ENCODE assay signal across 22 cellular contexts in the genomic region with DNA sequence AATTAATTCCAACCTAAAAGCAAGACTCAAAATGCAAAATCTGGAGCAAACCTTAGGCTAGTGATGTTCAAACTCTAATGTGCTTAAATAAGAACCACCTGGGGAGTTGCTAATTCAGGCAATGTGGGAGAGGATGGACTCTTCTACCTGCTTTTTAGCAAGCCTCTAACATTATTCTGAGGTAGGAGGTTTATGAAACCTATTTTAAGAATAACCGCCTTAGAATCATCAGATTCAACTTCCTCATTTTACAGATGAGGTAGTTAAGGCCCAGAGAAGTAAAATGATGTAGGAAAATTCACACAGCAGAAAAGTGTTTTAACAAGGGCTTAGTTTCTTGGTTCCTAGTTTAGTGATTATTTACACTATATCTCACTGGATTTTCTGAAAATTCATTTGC. TPM values are rescaled to one million over a fixed set of nuclear protein-coding genes. Genes with fewer than 3 reads are reported as not detected.
DNase-seq lines count a peak whose midpoint lies in the region; ATAC-seq and TF ChIP-seq lines count a peak whose summit lies in the region.
"Had no signal": no experiment of that assay in that cellular context is flagged by ENCODE, and none has a peak within 500 bp of the region (broad histone marks: within the 10 kb centered on the region; RNA-seq: fewer than 3 reads in every experiment).

No MANE protein-coding gene starts in this region.

- WGBS in transverse colon (ENCODE audit: low coverage in 1 of 2), 2 donors: 80% methylated on average over 1 of the region's 1 CpG

- ATAC-seq in GM21381 (IDR thresholded peaks at IDR 0.05; ENCODE audit: unreplicated experiment): peak; percentile 53
- peak; percentile 55 for ATAC-seq in HG03045 (IDR thresholded peaks at IDR 0.05; ENCODE audit: unreplicated experiment)
- ATAC-seq in activated CD4-positive, CD25-positive, alpha-beta regulatory T cell treated with anti-CD3 and anti-CD28 coated beads, Interleukin-2, amount 50 U/mL, for 24 hours: no peak

- in situ Hi-C loops in transverse colon (cut with MboI; ENCODE audit: low pct_ligation_motif_present in 1 of 4, low pct_unique_long_range_greater_than_20kb in 1 of 4, low sequenced_read_pairs in 3 of 4): no loop called here

- H3K9me3 ChIP-seq in transverse colon: no peaks in the 10 kb centered on the region
- H3K9me3 ChIP-seq: left ventricle myocardium inferior, upper lobe of left lung had no signal

- intact Hi-C loops in transverse colon (cut with DNase I; ENCODE audit: low total_unique reads): no loop called here
- intact Hi-C loops in head of caudate nucleus (cut with DNase I): no loop called here

- no peak for TF ChIP-seq EP300 in transverse colon (IDR thresholded peaks at IDR 0.05; ENCODE audit: low read depth)

- H3K4me3 ChIP-seq in transverse colon: no peak overlapping the region
- H3K4me3 ChIP-seq: left ventricle myocardium inferior, upper lobe of left lung had no signal

- DNase-seq in GM10266 (ENCODE audit: extremely low spot score) (peak; percentile 17), NOMO-1 treated with DMSO at 0.1 percent for 48 hours (lab: John Stamatoyannopoulos, UW; ENCODE audit: unreplicated experiment) (peak; percentile 24), erythroblast (lab: John Stamatoyannopoulos, UW) (no peak), transverse colon (no peak), head of caudate nucleus (no peak)
- DNase-seq: activated CD4-positive, CD25-positive, alpha-beta regulatory T cell; activated gamma-delta T cell; anterior cingulate cortex; CD4-positive, alpha-beta memory T cell; IMR-90; left ventricle myocardium inferior; NCI-H1105; NCI-H2171 treated with DMSO at 0.1 percent for 48 hours; Right ventricle myocardium superior; small intestine; stimulated activated naive CD4-positive, alpha-beta T cell treated with Interleukin-2 at 50 U/mL for 16 hours; T-helper 2 cell; upper lobe of left lung had no signal

- TF ChIP-seq CTCF in GM10266 (IDR thresholded peaks at IDR 0.05; ENCODE audit: control insufficient read depth, insufficient read depth, low read depth, missing control alignments): no peak
- no peak for TF ChIP-seq CTCF in transverse colon (IDR thresholded peaks at IDR 0.05)

- TF ChIP-seq POLR2A in erythroblast (IDR thresholded peaks at IDR 0.05; ENCODE audit: low read length) (no peak), transverse colon (IDR thresholded peaks at IDR 0.05) (no peak)

- no peaks in the 10 kb centered on the region for H3K27me3 ChIP-seq in transverse colon
- H3K27me3 ChIP-seq: upper lobe of left lung had no signal

- H3K36me3 ChIP-seq in transverse colon: no peaks in the 10 kb centered on the region
- H3K36me3 ChIP-seq: left ventricle myocardium inferior, upper lobe of left lung had no signal

- H3K27ac ChIP-seq in transverse colon: no peak overlapping the region
- H3K27ac ChIP-seq: left ventricle myocardium inferior, parathyroid adenoma, upper lobe of left lung had no signal

- no peaks in the 10 kb centered on the region for H3K4me1 ChIP-seq in transverse colon
- H3K4me1 ChIP-seq: left ventricle myocardium inferior, parathyroid adenoma, upper lobe of left lung had no signal

RNA-seq across cellular contexts. Expression of gene NTNG1, which starts 8.6 kb away (rescaled TPM):
- total RNA-seq in transverse colon: 1 to 10 TPM in 3 of 4 donors, not detected in 1; 1.8 to 6.4 (median 3.5) TPM
- total RNA-seq: CD4-positive, alpha-beta memory T cell had no signal

Comparison
In these comparisons a context has a peak if more than half of its experiments do, and no peak if none do; other contexts are left out.
1. DNase-seq: peak in GM10266 (single experiment) and NOMO-1 treated with DMSO at 0.1 percent for 48 hours (single experiment); none in erythroblast (0 of 2), transverse colon (single experiment) and head of caudate nucleus (0 of 42).
2. ATAC-seq: peak in GM21381 (single experiment) and HG03045 (single experiment); none in activated CD4-positive, CD25-positive, alpha-beta regulatory T cell treated with anti-CD3 and anti-CD28 coated beads, Interleukin-2, amount 50 U/mL, for 24 hours (0 of 2).